In the genomic region with DNA sequence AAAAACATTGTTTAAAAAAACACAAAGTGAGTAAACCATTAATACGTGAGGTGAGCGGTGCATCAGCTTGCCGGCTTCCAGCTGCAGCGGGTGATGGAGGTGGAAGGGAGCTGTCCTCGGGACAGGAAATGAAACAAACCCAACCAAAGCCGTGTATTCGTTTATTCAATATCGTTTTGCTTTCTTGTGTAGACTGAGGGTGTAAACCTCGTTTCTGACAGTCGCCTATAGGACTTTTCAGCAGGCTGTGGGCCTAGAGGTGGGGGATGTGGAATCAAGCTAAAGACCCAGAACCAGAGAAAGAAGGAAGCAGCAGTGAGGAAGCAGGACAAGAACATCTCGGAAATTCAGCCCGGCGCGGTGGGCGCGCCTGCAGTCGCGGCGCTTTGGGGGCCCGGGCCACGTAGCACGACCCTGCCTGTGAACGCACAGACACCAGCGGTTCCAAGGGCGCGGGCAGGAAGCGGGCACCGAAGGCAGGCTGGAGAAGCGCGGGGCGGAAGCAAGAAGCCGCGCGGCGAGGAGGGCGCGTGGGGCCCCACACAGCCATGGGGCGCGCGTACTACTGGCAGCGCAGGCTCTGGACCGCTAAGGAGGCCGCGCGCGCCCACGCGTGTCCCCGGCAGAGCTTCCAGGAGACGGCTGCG, we compare ENCODE assay signal across 8 cellular contexts. TPM values are rescaled to one million over a fixed set of nuclear protein-coding genes. Genes with fewer than 3 reads are reported as not detected.
DNase-seq lines count a peak whose midpoint lies in the region; ATAC-seq and TF ChIP-seq lines count a peak whose summit lies in the region.

No MANE protein-coding gene starts in this region.

- peaks cover 28% of the 10 kb centered on the region for H3K4me1 Mint-ChIP-seq in activated CD8-positive, alpha-beta T cell treated with anti-CD3 and anti-CD28 coated beads, Interleukin-2, amount 10 ng/mL, durations not matched to agents 7 days and 5 days (ENCODE audit: low read depth)

- peaks cover 15% of the 10 kb centered on the region for H3K27me3 Mint-ChIP-seq in activated CD8-positive, alpha-beta T cell treated with anti-CD3 and anti-CD28 coated beads, Interleukin-2, amount 10 ng/mL, durations not matched to agents 7 days and 5 days (ENCODE audit: low read depth)

- in situ Hi-C loops in gastrocnemius medialis (cut with MboI; ENCODE audit: low sequenced_read_pairs in 4 of 4): no loop called here

- no peaks in the 10 kb centered on the region for H3K9me3 ChIP-seq in gastrocnemius medialis

- peaks cover 6% of the 10 kb centered on the region for H3K9me3 Mint-ChIP-seq in activated CD8-positive, alpha-beta T cell treated with anti-CD3 and anti-CD28 coated beads, Interleukin-2, amount 10 ng/mL, durations not matched to agents 7 days and 5 days (ENCODE audit: insufficient read depth)

- CTCF ChIA-PET in activated CD8-positive, alpha-beta T cell treated with anti-CD3 and anti-CD28 coated beads, Interleukin-2, amount 10 ng/mL, durations not matched to agents 7 days and 5 days (lab: Charles Lee): no interaction called here

- ATAC-seq in HG03442 (IDR thresholded peaks at IDR 0.05; ENCODE audit: unreplicated experiment): peak; percentile 29
- peak; percentile 63 for ATAC-seq in activated CD8-positive, alpha-beta T cell treated with anti-CD3 and anti-CD28 coated beads, Interleukin-2, amount 10 ng/mL, durations not matched to agents 7 days and 5 days
- peak; percentile 1 to 41 for ATAC-seq in gastrocnemius medialis
- no peak for ATAC-seq in HG03097 (IDR thresholded peaks at IDR 0.05; ENCODE audit: low FRiP score, unreplicated experiment)

- DNase-seq in activated CD4-positive, alpha-beta T cell treated with anti-CD3 and anti-CD28 coated beads for 48 hours: peak; percentile 50
- no peak for DNase-seq in activated CD4-positive, alpha-beta T cell treated with anti-CD3 and anti-CD28 coated beads for 4 hours
- peak; percentile 57 for DNase-seq in activated CD8-positive, alpha-beta T cell treated with anti-CD3 and anti-CD28 coated beads, Interleukin-2, amount 10 ng/mL, durations not matched to agents 7 days and 5 days
- DNase-seq in germinal center (ENCODE audit: low spot score): peak; percentile 23
- no peak for DNase-seq in gastrocnemius medialis
- no peak for DNase-seq in GDM1 (lab: John Stamatoyannopoulos, UW)

- peaks cover 28% of the 10 kb centered on the region for H3K36me3 Mint-ChIP-seq in activated CD8-positive, alpha-beta T cell treated with anti-CD3 and anti-CD28 coated beads, Interleukin-2, amount 10 ng/mL, durations not matched to agents 7 days and 5 days (ENCODE audit: low read depth)

- H3K4me3 Mint-ChIP-seq in activated CD8-positive, alpha-beta T cell treated with anti-CD3 and anti-CD28 coated beads, Interleukin-2, amount 10 ng/mL, durations not matched to agents 7 days and 5 days: peak overlapping the region; percentile 84

- peak overlapping the region; percentile 88 to 95 (median 92) for H3K27ac ChIP-seq in gastrocnemius medialis

- intact Hi-C loops in gastrocnemius medialis (cut with DNase I; ENCODE audit: low total_unique reads): loop anchor here (1.0 to 10.0 kb wide), 3 partner anchors 33 to 326 kb away; a partner anchor contains a TSS

- H3K27me3 ChIP-seq in gastrocnemius medialis: no peaks in the 10 kb centered on the region

- H3K36me3 ChIP-seq in gastrocnemius medialis: no peaks in the 10 kb centered on the region

- TF ChIP-seq CTCF in gastrocnemius medialis (IDR thresholded peaks at IDR 0.05 in 4 of 5, conservative IDR thresholded peaks at IDR 0.05 in 1 of 5): no peak

- H3K27ac Mint-ChIP-seq in activated CD8-positive, alpha-beta T cell treated with anti-CD3 and anti-CD28 coated beads, Interleukin-2, amount 10 ng/mL, durations not matched to agents 7 days and 5 days: peak overlapping the region; percentile 99

- no peak for TF ChIP-seq POLR2A in gastrocnemius medialis (IDR thresholded peaks at IDR 0.05)

- H3K4me1 ChIP-seq in gastrocnemius medialis: peaks cover 20% of the 10 kb centered on the region in 2 donors

- peak overlapping the region; percentile 62 to 89 (median 80) for H3K4me3 ChIP-seq in gastrocnemius medialis

- POLR2A ChIA-PET in activated CD8-positive, alpha-beta T cell treated with anti-CD3 and anti-CD28 coated beads, Interleukin-2, amount 10 ng/mL, durations not matched to agents 7 days and 5 days (lab: Charles Lee): interaction anchor here (0.6 kb wide), 1 partner anchor 136 kb away, joined by 3 read pairs; no protein-coding TSS in a partner anchor

RNA-seq across cellular contexts. Expression of a gene that starts 0.8 kb away (rescaled TPM):
- 10 to 100 TPM; 24.8 to 27.3 TPM for total RNA-seq in activated CD8-positive, alpha-beta T cell treated with anti-CD3 and anti-CD28 coated beads, Interleukin-2, amount 10 ng/mL, durations not matched to agents 7 days and 5 days
- 10 to 100 TPM in 3 of 4 donors, 1 to 10 TPM in 1; 9.9 to 33.6 (median 18.6) TPM for total RNA-seq in gastrocnemius medialis

Comparison
In these comparisons a context has a peak if more than half of its experiments do, and no peak if none do; other contexts are left out.
1. DNase-seq: peak in activated CD4-positive, alpha-beta T cell treated with anti-CD3 and anti-CD28 coated beads for 48 hours (single experiment), activated CD8-positive, alpha-beta T cell treated with anti-CD3 and anti-CD28 coated beads, Interleukin-2, amount 10 ng/mL, durations not matched to agents 7 days and 5 days (single experiment) and germinal center (single experiment); none in activated CD4-positive, alpha-beta T cell treated with anti-CD3 and anti-CD28 coated beads for 4 hours (0 of 2), gastrocnemius medialis (0 of 2) and GDM1 (single experiment).